Comparison of ENCODE assay signal across 22 cellular contexts in genomic region chr11:34394771-34395300, GRCh38.
"Had no signal": no experiment of that assay in that cellular context is flagged by ENCODE, and none has a peak within 500 bp of the region (broad histone marks: within the 10 kb centered on the region; RNA-seq: fewer than 3 reads in every experiment).

No MANE protein-coding gene starts in this region.

- H3K27ac Mint-ChIP-seq: activated CD4-positive, alpha-beta memory T cell treated with anti-CD3 and anti-CD28 coated beads for 36 hours; activated naive CD4-positive, alpha-beta T cell treated with anti-CD3 and anti-CD28 coated beads for 36 hours; activated naive CD8-positive, alpha-beta T cell treated with anti-CD3 and anti-CD28 coated beads, Interleukin-2, amount 10 ng/mL, durations not matched to agents 7 days and 5 days; activated T-cell treated with anti-CD3 and anti-CD28 coated beads, Interleukin-2, amount 50 U/mL, for 72 hours; immature natural killer cell; nephron; stimulated activated naive CD8-positive, alpha-beta T cell treated with anti-CD3 and anti-CD28 coated beads, Interleukin-15, Interleukin-2, amounts not matched to agents 100 ng/mL and 50 ng/mL, for 24 hours had no signal

- H3K4me1 ChIP-seq: parathyroid adenoma had no signal

- H2AFZ ChIP-seq: parathyroid adenoma had no signal

- H3K4me3 Mint-ChIP-seq: activated CD4-positive, alpha-beta memory T cell treated with anti-CD3 and anti-CD28 coated beads for 36 hours; activated naive CD4-positive, alpha-beta T cell treated with anti-CD3 and anti-CD28 coated beads for 36 hours; activated naive CD8-positive, alpha-beta T cell treated with anti-CD3 and anti-CD28 coated beads, Interleukin-2, amount 10 ng/mL, durations not matched to agents 7 days and 5 days; activated T-cell treated with anti-CD3 and anti-CD28 coated beads, Interleukin-2, amount 50 U/mL, for 72 hours; immature natural killer cell; nephron; stimulated activated naive CD8-positive, alpha-beta T cell treated with anti-CD3 and anti-CD28 coated beads, Interleukin-15, Interleukin-2, amounts not matched to agents 100 ng/mL and 50 ng/mL, for 24 hours had no signal

- H3K36me3 ChIP-seq: left ventricle myocardium inferior, tibial artery had no signal

- H3K4me1 Mint-ChIP-seq: activated naive CD8-positive, alpha-beta T cell treated with anti-CD3 and anti-CD28 coated beads, Interleukin-2, amount 10 ng/mL, durations not matched to agents 7 days and 5 days; immature natural killer cell had no signal

- H3K9me3 ChIP-seq: tibial artery had no signal

- H3K9ac ChIP-seq: parathyroid adenoma had no signal

- H3K4me3 ChIP-seq: coronary artery, left ventricle myocardium inferior, tibial artery had no signal

- H3K27ac ChIP-seq: coronary artery, left ventricle myocardium inferior, parathyroid adenoma, tibial artery had no signal

- H3K36me3 Mint-ChIP-seq: activated naive CD8-positive, alpha-beta T cell treated with anti-CD3 and anti-CD28 coated beads, Interleukin-2, amount 10 ng/mL, durations not matched to agents 7 days and 5 days had no signal

- DNase-seq: activated CD4-positive, alpha-beta memory T cell treated with anti-CD3 and anti-CD28 coated beads for 36 hours; activated CD4-positive, alpha-beta T cell treated with anti-CD3 and anti-CD28 coated beads for 48 hours; activated effector memory CD4-positive, alpha-beta T cell treated with Interleukin-2 at 50 U/mL for 16 hours; activated naive CD4-positive, alpha-beta T cell treated with anti-CD3 and anti-CD28 coated beads for 36 hours; activated naive CD8-positive, alpha-beta T cell treated with anti-CD3 and anti-CD28 coated beads, Interleukin-2, amount 10 ng/mL, durations not matched to agents 7 days and 5 days; activated T-cell treated with anti-CD3 and anti-CD28 coated beads, Interleukin-2, amount 50 U/mL, for 72 hours; amniotic stem cell; cerebellar nuclear complex; erythroblast; foreskin fibroblast; immature natural killer cell; kidney glomerular epithelial cell; left ventricle myocardium inferior; nucleus accumbens; right cardiac atrium; stimulated activated CD4-positive, alpha-beta T cell treated with anti-CD3 and anti-CD28 coated beads, Interleukin-12 subunit alpha, Interleukin-12 subunit beta, amount 100 ng/mL, for 4 hours; tibial artery had no signal

- FAIRE-seq: endometrium had no signal

- ATAC-seq: activated T-cell treated with anti-CD3 and anti-CD28 coated beads, Interleukin-2, amount 50 U/mL, for 72 hours; right cardiac atrium had no signal

- H3K79me2 ChIP-seq: parathyroid adenoma had no signal
